In genomic region chr15:57227899-57228298, GRCh38 we compare ENCODE assay signal across 15 cellular contexts.
DNase-seq lines count a peak whose midpoint lies in the region; ATAC-seq and TF ChIP-seq lines count a peak whose summit lies in the region.
"Had no signal": no experiment of that assay in that cellular context is flagged by ENCODE, and none has a peak within 500 bp of the region (broad histone marks: within the 10 kb centered on the region; RNA-seq: fewer than 3 reads in every experiment).

No MANE protein-coding gene starts in this region.

- DNase-seq in AG09309 (ENCODE audit: low read depth): peak; percentile 53
- peak; percentile 74 for DNase-seq in Jurkat, Clone E6-1 (ENCODE audit: low read depth, low spot score)
- peak; percentile 55 to 80 for DNase-seq in cardiac fibroblast (ENCODE audit: low read depth in 2 of 2)
- DNase-seq in stimulated activated naive B cell treated with anti-CD40 and anti-IgM and Interleukin-4, amounts not matched to agents 10 μg/mL and 1 μg/mL and 100 μg/mL, for 72 hours: no peak
- no peak for DNase-seq in stimulated activated CD8-positive, alpha-beta memory T cell treated with anti-CD3 and anti-CD28 coated beads, Interleukin-4, amount 100 ng/mL, for 48 hours
- no peak for DNase-seq in AG08396 (ENCODE audit: low spot score)
- DNase-seq in SW 1271 (lab: John Stamatoyannopoulos, UW): no peak
- DNase-seq: activated gamma-delta T cell, mesendoderm, NCI-H2227 treated with DMSO at 0.1 percent for 48 hours, PC-9 had no signal

- TF ChIP-seq CTCF in AG09309 (IDR thresholded peaks at IDR 0.05; ENCODE audit: control insufficient read depth, insufficient read depth, low read depth, low read length, missing control alignments) (no peak), cardiac fibroblast (IDR thresholded peaks at IDR 0.05; ENCODE audit: low read depth, low read length) (no peak), nephron (IDR thresholded peaks at IDR 0.05; ENCODE audit: unreplicated experiment in 3 of 3) (no peak)

- H3K4me3 Mint-ChIP-seq in nephron: peak overlapping the region in 2 of 3 experiments; percentile 10 to 63
- H3K4me3 Mint-ChIP-seq in stimulated activated naive B cell treated with anti-CD40 and anti-IgM and Interleukin-4, amounts not matched to agents 10 μg/mL and 1 μg/mL and 100 μg/mL, for 72 hours: no peak overlapping the region
- H3K4me3 Mint-ChIP-seq: CD14-positive monocyte; T-helper 2 cell treated with Interferon-gamma antibody and Interleukin-4, amounts not matched to agents 5 μg/mL and 100 μg/mL, for 36 hours had no signal

- no peaks in the 10 kb centered on the region for H3K27me3 Mint-ChIP-seq in nephron (ENCODE audit: low read depth)
- no peaks in the 10 kb centered on the region for H3K27me3 Mint-ChIP-seq in stimulated activated naive B cell treated with anti-CD40 and anti-IgM and Interleukin-4, amounts not matched to agents 10 μg/mL and 1 μg/mL and 100 μg/mL, for 72 hours

- peak overlapping the region; percentile 48 to 80 (median 77) for H3K27ac Mint-ChIP-seq in nephron
- no peak overlapping the region for H3K27ac Mint-ChIP-seq in stimulated activated naive B cell treated with anti-CD40 and anti-IgM and Interleukin-4, amounts not matched to agents 10 μg/mL and 1 μg/mL and 100 μg/mL, for 72 hours
- H3K27ac Mint-ChIP-seq: CD14-positive monocyte; T-helper 2 cell treated with Interferon-gamma antibody and Interleukin-4, amounts not matched to agents 5 μg/mL and 100 μg/mL, for 36 hours had no signal

- H3K9me3 Mint-ChIP-seq in nephron: no peaks in the 10 kb centered on the region
- H3K9me3 Mint-ChIP-seq in stimulated activated naive B cell treated with anti-CD40 and anti-IgM and Interleukin-4, amounts not matched to agents 10 μg/mL and 1 μg/mL and 100 μg/mL, for 72 hours: no peaks in the 10 kb centered on the region
- H3K9me3 Mint-ChIP-seq: CD14-positive monocyte; T-helper 2 cell treated with Interferon-gamma antibody and Interleukin-4, amounts not matched to agents 5 μg/mL and 100 μg/mL, for 36 hours had no signal

- H3K36me3 Mint-ChIP-seq in nephron (ENCODE audit: low read depth): peaks cover 11% of the 10 kb centered on the region
- peaks cover 0 to 5% of the 10 kb centered on the region in 2 donors for H3K36me3 Mint-ChIP-seq in stimulated activated naive B cell treated with anti-CD40 and anti-IgM and Interleukin-4, amounts not matched to agents 10 μg/mL and 1 μg/mL and 100 μg/mL, for 72 hours

- H3K4me3 ChIP-seq in AG09309 (ENCODE audit: control insufficient read depth, low read depth, low read length) (no peak overlapping the region), cardiac fibroblast (replicated peaks in 1 of 2; ENCODE audit: low read depth in 2 of 2, low read length in 2 of 2) (no peak overlapping the region)
- H3K4me3 ChIP-seq in Jurkat, Clone E6-1 (ENCODE audit: low read length): no peak overlapping the region
- H3K4me3 ChIP-seq: cardiac muscle cell, PC-9 had no signal

- no peak for ATAC-seq in stimulated activated naive B cell treated with anti-CD40 and anti-IgM and Interleukin-4, amounts not matched to agents 10 μg/mL and 1 μg/mL and 100 μg/mL, for 72 hours (replicated peaks)

- peaks cover 58% of the 10 kb centered on the region for H3K4me1 Mint-ChIP-seq in nephron
- H3K4me1 Mint-ChIP-seq in stimulated activated naive B cell treated with anti-CD40 and anti-IgM and Interleukin-4, amounts not matched to agents 10 μg/mL and 1 μg/mL and 100 μg/mL, for 72 hours: peaks cover 7 to 13% of the 10 kb centered on the region in 2 donors

Comparison
In these comparisons a context has a peak if more than half of its experiments do, and no peak if none do; other contexts are left out.
1. DNase-seq: peak in AG09309 (single experiment), Jurkat, Clone E6-1 (single experiment) and cardiac fibroblast (2 of 2); none in stimulated activated naive B cell treated with anti-CD40 and anti-IgM and Interleukin-4, amounts not matched to agents 10 μg/mL and 1 μg/mL and 100 μg/mL, for 72 hours (single experiment), stimulated activated CD8-positive, alpha-beta memory T cell treated with anti-CD3 and anti-CD28 coated beads, Interleukin-4, amount 100 ng/mL, for 48 hours (single experiment), AG08396 (single experiment) and SW 1271 (0 of 2).
2. H3K4me3 Mint-ChIP-seq: peak in nephron (2 of 3); none in stimulated activated naive B cell treated with anti-CD40 and anti-IgM and Interleukin-4, amounts not matched to agents 10 μg/mL and 1 μg/mL and 100 μg/mL, for 72 hours (0 of 2).